In the genomic region with DNA sequence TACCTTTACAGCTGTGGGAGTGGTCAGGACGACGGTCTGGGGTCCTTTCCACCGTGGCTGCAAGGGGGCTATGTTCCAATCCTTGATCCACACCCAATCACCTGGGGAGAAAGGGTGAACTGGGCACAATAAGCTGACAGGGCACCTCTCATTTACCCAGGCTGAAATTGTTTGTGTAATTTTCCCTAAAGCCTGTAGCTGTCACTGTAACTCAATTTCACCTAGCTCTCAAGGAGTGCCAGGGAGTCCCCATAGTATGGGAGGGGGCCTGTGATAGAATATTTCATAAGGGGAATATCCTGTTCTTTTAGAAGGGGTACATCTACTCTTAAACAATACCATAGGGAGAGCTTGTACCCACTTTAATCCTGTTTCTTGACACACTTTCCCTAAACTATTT, we compare ENCODE assay signal across 7 cellular contexts. TPM values are rescaled to one million over a fixed set of nuclear protein-coding genes. Genes with fewer than 3 reads are reported as not detected.
DNase-seq lines count a peak whose midpoint lies in the region; ATAC-seq and TF ChIP-seq lines count a peak whose summit lies in the region.
"Not testable (repeated sequence)": the region's sequence is repeated elsewhere in the genome, so short reads cannot be mapped to it uniquely, and the experiment has no call there.

No MANE protein-coding gene starts in this region.

- peak; percentile 45 to 67 for TF ChIP-seq CTCF in GM23338 (conservative IDR thresholded peaks at IDR 0.05; ENCODE audit: low read depth in 2 of 2)
- TF ChIP-seq CTCF in LNCaP clone FGC (IDR thresholded peaks at IDR 0.05; ENCODE audit: control insufficient read depth, extremely low read depth, insufficient read depth) = peak; percentile 37
- TF ChIP-seq CTCF in OCI-LY1 (IDR thresholded peaks at IDR 0.05; ENCODE audit: low read length) = peak; percentile 12; the same call in 1 of the 2 replicates
- peak; percentile 61 for TF ChIP-seq CTCF in endodermal cell (conservative IDR thresholded peaks at IDR 0.05)
- peak; percentile 19 for TF ChIP-seq CTCF in retinal pigment epithelial cell (conservative IDR thresholded peaks at IDR 0.05; ENCODE audit: low read depth, low read length)

- H3K27ac ChIP-seq in GM23338 (ENCODE audit: low read depth); OCI-LY1 (ENCODE audit: low read depth, low read length, poor library complexity, severe bottlenecking); endodermal cell (ENCODE audit: low read depth, low read length): not testable (repeated sequence)

- DNase-seq in DMS53 (lab: John Stamatoyannopoulos, UW) (peak; percentile 63), GM23338 (ENCODE audit: low spot score) (peak; percentile 11), UCSD-AML1 (lab: John Stamatoyannopoulos, UW; ENCODE audit: unreplicated experiment) (peak; percentile 9)
- DNase-seq in LNCaP clone FGC (ENCODE audit: low read depth); endodermal cell; retinal pigment epithelial cell (ENCODE audit: low read depth): not testable (repeated sequence)

- ATAC-seq in GM23338 = not testable (repeated sequence)

- not testable (repeated sequence) for H3K36me3 ChIP-seq in GM23338 (ENCODE audit: insufficient read depth); OCI-LY1 (ENCODE audit: insufficient read depth, low read length); endodermal cell (ENCODE audit: control insufficient read depth, insufficient read depth, low read length)

- H3K9me3 Mint-ChIP-seq in GM23338 = peaks cover 10% of the 10 kb centered on the region; the same call in 2 of the 3 replicates
- peaks cover 11% of the 10 kb centered on the region for H3K9me3 Mint-ChIP-seq in endodermal cell

- not testable (repeated sequence) for H3K4me1 ChIP-seq in GM23338 (ENCODE audit: insufficient read depth); OCI-LY1 (ENCODE audit: insufficient read depth, low read length, severe bottlenecking); endodermal cell (ENCODE audit: control insufficient read depth, insufficient read depth, low read length)

- not testable (repeated sequence) for H3K4me2 ChIP-seq in GM23338; OCI-LY1 (ENCODE audit: low read length)

- not testable (repeated sequence) for H3K79me2 ChIP-seq in GM23338 (replicated peaks; ENCODE audit: insufficient read depth); OCI-LY1 (ENCODE audit: insufficient read depth, low read length)

- not testable (repeated sequence) for H3K9me2 ChIP-seq in GM23338 (ENCODE audit: insufficient read depth); OCI-LY1 (ENCODE audit: low read depth, low read length)

- H3K9me3 ChIP-seq in OCI-LY1 (ENCODE audit: low read length); endodermal cell (ENCODE audit: control insufficient read depth, low read length): not testable (repeated sequence)

- 33 to 68% methylated on average over 1 to 3 of the region's 3 CpGs for WGBS in endodermal cell (ENCODE audit: insufficient coverage in 1 of 2, insufficient read length in 1 of 2), 2 experiments

- not testable (repeated sequence) for H3K27ac Mint-ChIP-seq in GM23338, endodermal cell

- not testable (repeated sequence) for H3K27me3 Mint-ChIP-seq in GM23338 (ENCODE audit: insufficient read depth, low read depth, poor library complexity); endodermal cell (ENCODE audit: insufficient read depth)

- H3K9ac ChIP-seq in OCI-LY1 (ENCODE audit: low read length); endodermal cell (ENCODE audit: extremely low read depth, low read length, poor library complexity, severe bottlenecking): not testable (repeated sequence)

- H3K27me3 ChIP-seq in GM23338 (ENCODE audit: insufficient read depth); OCI-LY1 (ENCODE audit: insufficient read depth, low read length); endodermal cell (ENCODE audit: control insufficient read depth, insufficient read depth, low read length, poor library complexity, severe bottlenecking): not testable (repeated sequence)

- not testable (repeated sequence) for H3K4me3 ChIP-seq in GM23338; LNCaP clone FGC (ENCODE audit: low read depth, low read length); OCI-LY1 (ENCODE audit: low read depth, low read length, poor library complexity, severe bottlenecking); endodermal cell (ENCODE audit: low read length); retinal pigment epithelial cell (ENCODE audit: low read length)

- not testable (repeated sequence) for H4K20me1 ChIP-seq in GM23338 (replicated peaks; ENCODE audit: insufficient read depth); OCI-LY1 (ENCODE audit: insufficient read depth, low read length)

- not testable (repeated sequence) for H3F3A ChIP-seq in GM23338 (replicated peaks; ENCODE audit: low read depth); OCI-LY1 (ENCODE audit: insufficient read depth, low read length)

- H3K4me3 Mint-ChIP-seq in GM23338, endodermal cell: not testable (repeated sequence)

- H2AFZ ChIP-seq in GM23338 = peak overlapping the region; percentile 38
- H2AFZ ChIP-seq in OCI-LY1 (ENCODE audit: low read length) = not testable (repeated sequence)

- not testable (repeated sequence) for H3K4me1 Mint-ChIP-seq in GM23338
- peaks cover 14% of the 10 kb centered on the region for H3K4me1 Mint-ChIP-seq in endodermal cell

- not testable (repeated sequence) for H3K36me3 Mint-ChIP-seq in GM23338 (ENCODE audit: low read depth); endodermal cell (ENCODE audit: low read depth)

RNA-seq across cellular contexts. Expression of a gene that starts 51.7 kb away (rescaled TPM):
- 842 and 1,082 TPM in 2 replicates for total RNA-seq in GM23338 (2014; rRNA removed; shearing (Covaris generic))
- 4,717 and 5,583 TPM in 2 replicates for polyA plus RNA-seq in GM23338 (2016; fragmentation: Nextera tagmentation; extraction: Ambion mirVana)
- 100 to 1,000 TPM; 912 to 930 TPM for total RNA-seq in endodermal cell
- polyA plus RNA-seq in endodermal cell (2013, experiment 1 of 2) = 650 TPM
- polyA plus RNA-seq in endodermal cell (2013, experiment 2 of 2) = 596 TPM
